8 cellular contexts compared by ENCODE assay signal in the genomic region with DNA sequence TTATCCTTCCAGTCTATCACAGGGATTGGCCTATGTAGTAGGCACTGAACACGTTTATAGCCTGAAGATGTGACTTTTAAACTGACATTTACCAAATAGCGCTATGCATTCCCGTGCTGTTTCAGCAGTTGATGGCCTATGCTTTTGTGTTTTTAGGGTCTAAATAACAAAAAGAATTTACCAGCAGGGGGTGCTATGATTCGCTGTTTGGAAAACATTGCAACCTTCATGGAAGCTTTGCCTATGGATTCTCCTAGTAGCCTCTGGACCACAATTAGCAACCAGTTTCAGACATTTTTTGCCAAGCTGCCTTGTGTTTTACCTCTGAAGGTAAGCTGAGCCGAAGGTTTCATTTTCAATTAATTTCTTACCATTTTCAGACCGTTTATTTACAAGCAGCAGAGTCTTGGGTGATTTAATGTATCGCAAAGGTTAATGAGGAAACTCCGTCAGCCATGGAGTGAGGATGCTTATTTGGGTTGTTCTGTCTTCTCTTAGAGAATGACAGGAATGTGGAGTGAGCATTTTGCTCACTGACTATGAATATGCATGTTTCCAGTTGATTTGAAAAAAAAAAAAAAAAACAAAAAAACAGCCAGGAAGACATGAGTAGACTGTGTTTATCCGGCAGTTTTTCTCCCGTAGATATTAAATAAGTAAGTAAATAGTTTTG.
DNase-seq lines count a peak whose midpoint lies in the region; ATAC-seq lines count a peak whose summit lies in the region.

No MANE protein-coding gene starts in this region.

- DNase-seq in DMS114 treated with DMSO at 0.1 percent for 48 hours (lab: John Stamatoyannopoulos, UW; ENCODE audit: unreplicated experiment) (peak; percentile 50), HK-2 (ENCODE audit: unreplicated experiment) (peak; percentile 3), NOMO-1 treated with DMSO at 0.1 percent for 48 hours (lab: John Stamatoyannopoulos, UW; ENCODE audit: unreplicated experiment) (peak; percentile 49), ecto neural progenitor cell (ENCODE audit: low spot score) (peak; percentile 50), middle frontal gyrus (ENCODE audit: extremely low spot score, low spot score) (peak; percentile 84), left colon (no peak)
- no peak for DNase-seq in effector CD8-positive, alpha-beta T cell (lab: John Stamatoyannopoulos, UW)

- ATAC-seq in GM18909 (IDR thresholded peaks at IDR 0.05; ENCODE audit: poor library complexity, unreplicated experiment) (no peak), left colon (no peak)

- intact Hi-C loops in left colon (cut with DNase I, micrococcal nuclease): loop anchor here (5.0 to 10.0 kb wide), 3 partner anchors 140 to 240 kb away; no protein-coding TSS in a partner anchor

Comparison
In these comparisons a context has a peak if more than half of its experiments do, and no peak if none do; other contexts are left out.
1. DNase-seq: peak in DMS114 treated with DMSO at 0.1 percent for 48 hours (single experiment), HK-2 (single experiment), NOMO-1 treated with DMSO at 0.1 percent for 48 hours (single experiment), ecto neural progenitor cell (single experiment) and middle frontal gyrus (single experiment); none in effector CD8-positive, alpha-beta T cell (single experiment) and left colon (0 of 2).